17 cellular contexts compared by ENCODE assay signal in genomic region chr2:238005528-238005927, GRCh38.
"Had no signal": no experiment of that assay in that cellular context is flagged by ENCODE, and none has a peak within 500 bp of the region (broad histone marks: within the 10 kb centered on the region; RNA-seq: fewer than 3 reads in every experiment).

No MANE protein-coding gene starts in this region.

- H3K27ac ChIP-seq: esophagus squamous epithelium, left lung, pancreas, SK-N-MC had no signal

- FAIRE-seq: islet of Langerhans, pancreas had no signal

- H3K4me1 ChIP-seq: left lung, pancreas had no signal

- H3K36me3 ChIP-seq: pancreas had no signal

- H3K9me3 ChIP-seq: esophagus squamous epithelium, left lung, pancreas had no signal

- H3K27me3 ChIP-seq: esophagus squamous epithelium, left lung, pancreas had no signal

- H3K4me3 ChIP-seq: esophagus squamous epithelium, left lung, pancreas, SK-N-MC had no signal

- DNase-seq: activated CD4-positive, alpha-beta T cell treated with anti-CD3 and anti-CD28 coated beads, Interleukin-2, amount 50 U/mL, for 1 hour; activated naive CD4-positive, alpha-beta T cell treated with anti-CD3 and anti-CD28 coated beads for 36 hours; activated T-cell treated with anti-CD3 and anti-CD28 coated beads, Interleukin-2, amount 50 U/mL, for 72 hours; amygdala; dermis blood vessel endothelial cell; endodermal cell; esophagus squamous epithelium; foreskin fibroblast; left lung; mesenchymal stem cell; pancreas; stimulated activated CD4-positive, alpha-beta T cell treated with anti-CD3 and anti-CD28 coated beads, Interleukin-2, amount 100 ng/mL, for 48 hours; stimulated activated naive CD8-positive, alpha-beta T cell treated with anti-CD3 and anti-CD28 coated beads, Interleukin-15, Interleukin-2, amounts not matched to agents 100 U/mL and 50 U/mL, for 24 hours; T-helper 17 cell had no signal

- ATAC-seq: activated T-cell treated with anti-CD3 and anti-CD28 coated beads, Interleukin-2, amount 50 U/mL, for 72 hours; left lung; stimulated activated naive CD8-positive, alpha-beta T cell treated with anti-CD3 and anti-CD28 coated beads, Interleukin-15, Interleukin-2, amounts not matched to agents 100 U/mL and 50 U/mL, for 24 hours; T-helper 17 cell; WTC11 had no signal
